22 cellular contexts compared by ENCODE assay signal in the genomic region with DNA sequence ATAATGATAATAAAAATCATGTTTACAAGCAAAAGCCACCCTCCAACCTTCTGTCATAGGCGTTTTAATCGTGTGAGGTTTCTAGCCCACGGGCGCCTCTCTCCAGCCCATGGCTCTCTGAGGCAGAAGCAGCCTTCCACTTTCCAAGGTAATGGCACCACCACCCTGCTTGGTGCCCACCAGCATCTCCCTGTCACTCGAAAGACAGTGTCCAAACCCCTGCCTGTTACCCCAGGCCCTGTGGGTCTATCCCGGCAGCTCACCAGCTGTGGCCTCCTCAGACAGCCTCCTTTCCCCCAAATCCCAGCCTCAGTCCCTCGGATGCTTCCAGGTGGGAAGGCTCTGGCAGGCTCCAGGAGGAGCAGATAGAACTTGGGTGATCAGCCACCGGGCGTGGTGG.
"Had no signal": no experiment of that assay in that cellular context is flagged by ENCODE, and none has a peak within 500 bp of the region (broad histone marks: within the 10 kb centered on the region; RNA-seq: fewer than 3 reads in every experiment).

No MANE protein-coding gene starts in this region.

- H3K9me3 Mint-ChIP-seq: effector memory CD8-positive, alpha-beta T cell; naive thymus-derived CD4-positive, alpha-beta T cell; nephron; neural progenitor cell; stimulated activated memory B cell treated with anti-CD40 and anti-IgM and Interleukin-4, amounts not matched to agents 10 μg/mL and 1 μg/mL and 100 μg/mL, for 72 hours had no signal

- ATAC-seq: effector memory CD8-positive, alpha-beta T cell; left cardiac atrium; left lung; naive thymus-derived CD4-positive, alpha-beta T cell; psoas muscle; right cardiac atrium; stimulated activated memory B cell treated with anti-CD40 and anti-IgM and Interleukin-4, amounts not matched to agents 10 μg/mL and 1 μg/mL and 100 μg/mL, for 72 hours; stimulated activated naive CD8-positive, alpha-beta T cell treated with anti-CD3 and anti-CD28 coated beads, Interleukin-15, Interleukin-2, amounts not matched to agents 100 U/mL and 50 U/mL, for 24 hours had no signal

- H3K27ac Mint-ChIP-seq: effector memory CD8-positive, alpha-beta T cell; naive thymus-derived CD4-positive, alpha-beta T cell; nephron; neural progenitor cell; stimulated activated memory B cell treated with anti-CD40 and anti-IgM and Interleukin-4, amounts not matched to agents 10 μg/mL and 1 μg/mL and 100 μg/mL, for 72 hours had no signal

- H3K36me3 Mint-ChIP-seq: naive thymus-derived CD4-positive, alpha-beta T cell; neural progenitor cell; stimulated activated memory B cell treated with anti-CD40 and anti-IgM and Interleukin-4, amounts not matched to agents 10 μg/mL and 1 μg/mL and 100 μg/mL, for 72 hours had no signal

- H3K36me3 ChIP-seq: left lung, neural progenitor cell, ovary, sigmoid colon, tibial artery had no signal

- DNase-seq: cortex of kidney; effector memory CD8-positive, alpha-beta T cell; left cardiac atrium; mammary epithelial cell; mesendoderm; midbrain; naive thymus-derived CD4-positive, alpha-beta T cell; nucleus accumbens; ovary; right cardiac atrium; sigmoid colon; stimulated activated CD4-positive, alpha-beta T cell treated with anti-CD3 and anti-CD28 coated beads, Interleukin-4, amount 100 ng/mL, for 4 hours; stimulated activated naive CD8-positive, alpha-beta T cell treated with anti-CD3 and anti-CD28 coated beads, Interleukin-15, Interleukin-2, amounts not matched to agents 100 U/mL and 50 U/mL, for 24 hours; substantia nigra; testis had no signal

- H3K9me3 ChIP-seq: left lung, ovary, psoas muscle, sigmoid colon, testis, tibial artery had no signal

- H3K4me3 Mint-ChIP-seq: effector memory CD8-positive, alpha-beta T cell; naive thymus-derived CD4-positive, alpha-beta T cell; nephron; neural progenitor cell; stimulated activated memory B cell treated with anti-CD40 and anti-IgM and Interleukin-4, amounts not matched to agents 10 μg/mL and 1 μg/mL and 100 μg/mL, for 72 hours had no signal

- H3K4me1 Mint-ChIP-seq: nephron had no signal

- H3K27ac ChIP-seq: hepatocyte, left lung, neural progenitor cell, ovary, psoas muscle, sigmoid colon, testis, tibial artery had no signal

- H3K4me1 ChIP-seq: psoas muscle had no signal

- H3K4me3 ChIP-seq: hepatocyte, left lung, neural progenitor cell, ovary, psoas muscle, sigmoid colon, testis, tibial artery had no signal

- H3K27me3 ChIP-seq: ovary, testis had no signal
